Comparison of ENCODE assay signal across 8 cellular contexts in the genomic region with DNA sequence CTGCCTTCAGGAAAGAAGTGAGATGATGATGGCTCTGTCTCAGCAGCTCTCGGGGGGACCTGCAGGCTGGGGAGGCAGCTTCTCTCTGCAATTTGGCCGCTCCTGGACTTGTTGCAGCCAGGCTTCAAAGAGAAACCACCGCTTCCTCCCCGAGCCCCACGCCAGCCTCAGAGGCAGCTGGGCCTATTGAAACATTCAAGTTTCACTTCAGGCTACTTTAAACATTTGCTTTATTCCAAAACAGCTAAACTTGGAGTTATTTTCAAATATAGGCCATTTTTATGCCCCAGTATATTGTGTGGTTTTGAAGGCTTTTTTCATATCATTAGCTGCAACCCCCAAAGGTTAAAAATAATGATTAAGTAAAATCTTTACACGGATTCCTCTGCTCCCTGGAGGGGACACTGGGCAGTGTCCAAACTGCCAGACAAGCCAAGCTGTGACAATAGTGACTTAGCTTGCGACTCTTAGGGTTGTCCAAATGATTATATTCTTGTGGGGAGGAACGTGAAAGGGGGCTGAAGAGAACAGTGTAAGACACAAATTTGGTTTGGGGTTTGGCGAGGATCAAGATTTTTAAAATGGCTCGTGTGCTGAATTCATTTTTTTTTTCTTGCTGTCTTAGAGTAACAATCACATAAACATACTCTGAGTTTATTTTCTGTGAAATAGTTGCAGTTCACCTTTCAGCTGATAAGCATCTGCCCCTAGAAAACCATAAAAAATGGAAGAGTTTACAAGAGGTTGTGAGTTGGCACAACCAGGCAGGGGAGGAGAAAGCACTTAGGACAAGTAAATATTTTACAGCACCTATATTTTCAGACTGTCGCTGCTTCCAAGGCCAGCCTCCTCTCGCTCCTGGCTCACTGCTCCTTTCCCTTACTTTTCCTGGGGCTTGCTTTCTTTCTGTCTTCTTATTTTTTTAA.
A peak's percentile ranks its signal among the peaks of the same experiment; 100 is the strongest.
DNase-seq lines count a peak whose midpoint lies in the region; ATAC-seq and TF ChIP-seq lines count a peak whose summit lies in the region.

No MANE protein-coding gene starts in this region.

- H4K20me1 ChIP-seq in BLaER1 treated with 17β-estradiol and CSF1 and Interleukin-3, amounts not matched to agents 10 nM and 100 nM: no peaks in the 10 kb centered on the region

- peak; percentile 96 for ATAC-seq in GM19023 (IDR thresholded peaks at IDR 0.05; ENCODE audit: unreplicated experiment)
- ATAC-seq in HG03159 (IDR thresholded peaks at IDR 0.05; ENCODE audit: unreplicated experiment): peak; percentile 85

- peak overlapping the region; percentile 74 to 89 (median 79) for H3K27ac ChIP-seq in BLaER1 treated with 17β-estradiol and CSF1 and Interleukin-3, amounts not matched to agents 10 nM and 100 nM

- intact Hi-C loops in lower leg skin (cut with DNase I; ENCODE audit: low total_unique reads): no loop called here

- peak; percentile 6 for DNase-seq in T follicular helper cell (ENCODE audit: low read depth)
- DNase-seq in cardiac fibroblast (ENCODE audit: low read depth in 2 of 2): peak; percentile 60 to 69
- DNase-seq in lower leg skin (ENCODE audit: low spot score in 2 of 2): peak; percentile 33 to 87
- DNase-seq in stimulated activated CD8-positive, alpha-beta memory T cell treated with anti-CD3 and anti-CD28 coated beads, Interleukin-4, amount 100 ng/mL, for 1 hour (ENCODE audit: low read depth in 2 of 2, low spot score in 1 of 2): peak; percentile 11 to 14
- DNase-seq in HCEC 1CT: no peak

- TF ChIP-seq POLR2A in lower leg skin (IDR thresholded peaks at IDR 0.05): no peak

- H3K27me3 ChIP-seq in BLaER1 treated with 17β-estradiol and CSF1 and Interleukin-3, amounts not matched to agents 10 nM and 100 nM: no peaks in the 10 kb centered on the region

- WGBS in lower leg skin, 2 donors: 19 to 24% methylated on average over 12 of the region's 12 CpGs

- H3K9ac ChIP-seq in BLaER1 treated with 17β-estradiol and CSF1 and Interleukin-3, amounts not matched to agents 10 nM and 100 nM: peak overlapping the region; percentile 66 to 78 (median 74)

- peaks cover 0 to 24% (median 14%) of the 10 kb centered on the region in 11 experiments; a peak in 16 of 22 replicates for H3K9me3 ChIP-seq in BLaER1 treated with 17β-estradiol and CSF1 and Interleukin-3, amounts not matched to agents 10 nM and 100 nM (replicated peaks in 1 of 11)

- TF ChIP-seq CTCF in cardiac fibroblast (IDR thresholded peaks at IDR 0.05; ENCODE audit: low read depth, low read length) (no peak), lower leg skin (IDR thresholded peaks at IDR 0.05) (no peak)

- H3K4me1 ChIP-seq in BLaER1 treated with 17β-estradiol and CSF1 and Interleukin-3, amounts not matched to agents 10 nM and 100 nM: peaks cover 43 to 69% (median 54%) of the 10 kb centered on the region in 10 experiments

- H3K36me3 ChIP-seq in BLaER1 treated with 17β-estradiol and CSF1 and Interleukin-3, amounts not matched to agents 10 nM and 100 nM: no peaks in the 10 kb centered on the region

- H3K4me2 ChIP-seq in BLaER1 treated with 17β-estradiol and CSF1 and Interleukin-3, amounts not matched to agents 10 nM and 100 nM: peak overlapping the region; percentile 71 to 91 (median 84)

- peak overlapping the region; percentile 38 to 68 (median 53) for H3K4me3 ChIP-seq in BLaER1 treated with 17β-estradiol and CSF1 and Interleukin-3, amounts not matched to agents 10 nM and 100 nM
- peak overlapping the region in 1 of 2 donors; percentile 11 for H3K4me3 ChIP-seq in cardiac fibroblast (replicated peaks in 1 of 2; ENCODE audit: low read depth in 2 of 2, low read length in 2 of 2)
- H3K4me3 ChIP-seq in lower leg skin (ENCODE audit: low read depth, poor library complexity, severe bottlenecking): no peak overlapping the region
